In genomic region chr6:52881996-52882841, GRCh38 we compare ENCODE assay signal across 1 cellular context.
A peak's percentile ranks its signal among the peaks of the same experiment; 100 is the strongest.
TF ChIP-seq lines count a peak whose summit lies in the region.

No MANE protein-coding gene starts in this region.

TF ChIP-seq in K562, 482 proteins besides CTCF, POLR2A, EP300 and RAD21 (continued from another document and continues in another):
- 0 out of 2 replicates have a peak, but pooled peaks have one; percentile 38 for TF ChIP-seq RREB1 (CRISPR knock-in tag; IDR thresholded peaks at IDR 0.05)
- no peak for TF ChIP-seq ESRRA (IDR thresholded peaks at IDR 0.05; ENCODE audit: borderline replicate concordance, low read depth)
- peak; percentile 23; the same call in 1 of the 2 replicates for TF ChIP-seq DEAF1 (CRISPR knock-in tag; IDR thresholded peaks at IDR 0.05)
- no peak for TF ChIP-seq CHD4 (IDR thresholded peaks at IDR 0.05; ENCODE audit: insufficient read depth, insufficient replicate concordance, low read depth, low read length, poor library complexity, severe bottlenecking)
- TF ChIP-seq ZNF740 (CRISPR knock-in tag; IDR thresholded peaks at IDR 0.05): no peak
- no peak for TF ChIP-seq ZNF740 (tag; IDR thresholded peaks at IDR 0.05)
- no peak for TF ChIP-seq ZNF696 (CRISPR knock-in tag; conservative IDR thresholded peaks at IDR 0.05)
- TF ChIP-seq MAX (CRISPR knock-in tag; IDR thresholded peaks at IDR 0.05): no peak
- TF ChIP-seq NRF1 (conservative IDR thresholded peaks at IDR 0.05 in 1 of 2, IDR thresholded peaks at IDR 0.05 in 1 of 2): no peak; a peak in 1 of 4 replicates
- no peak for TF ChIP-seq MBD1 (CRISPR knock-in tag; IDR thresholded peaks at IDR 0.05)
- TF ChIP-seq RUNX1 (IDR thresholded peaks at IDR 0.05; ENCODE audit: low read depth): no peak
- no peak for TF ChIP-seq SAFB2 (IDR thresholded peaks at IDR 0.05; ENCODE audit: borderline replicate concordance, low read depth, low read length, severe bottlenecking)
- TF ChIP-seq SMARCB1 (IDR thresholded peaks at IDR 0.05; ENCODE audit: insufficient read length, low read depth): no peak
- TF ChIP-seq RFX5 (IDR thresholded peaks at IDR 0.05; ENCODE audit: low read depth, low read length): no peak
- no peak for TF ChIP-seq JUNB (CRISPR knock-in tag; conservative IDR thresholded peaks at IDR 0.05)
- no peak for TF ChIP-seq ZKSCAN3 (CRISPR knock-in tag; IDR thresholded peaks at IDR 0.05)
- 0 out of 2 replicates have a peak, but pooled peaks have one; percentile 40 for TF ChIP-seq ETV1 (tag; conservative IDR thresholded peaks at IDR 0.05; ENCODE audit: low read depth)
- TF ChIP-seq HNRNPLL (IDR thresholded peaks at IDR 0.05; ENCODE audit: low read depth, low read length, poor library complexity, severe bottlenecking): no peak
- TF ChIP-seq MEF2A (IDR thresholded peaks at IDR 0.05; ENCODE audit: control insufficient read depth, low read depth, low read length): no peak
- TF ChIP-seq ATF7 (IDR thresholded peaks at IDR 0.05): 0 out of 2 replicates have a peak, but pooled peaks have one; percentile 22
- TF ChIP-seq SMAD4 (CRISPR knock-in tag; conservative IDR thresholded peaks at IDR 0.05): 0 out of 2 replicates have a peak, but pooled peaks have one; percentile 30
- TF ChIP-seq ZNF280A (IDR thresholded peaks at IDR 0.05; ENCODE audit: low read depth, partially characterized antibody): no peak
- TF ChIP-seq TFE3 (CRISPR knock-in tag; IDR thresholded peaks at IDR 0.05): no peak
- no peak for TF ChIP-seq TBP (optimal IDR thresholded peaks at IDR 0.05; ENCODE audit: low read depth, low read length)
- TF ChIP-seq ZNF445 (CRISPR knock-in tag; IDR thresholded peaks at IDR 0.05; ENCODE audit: low read depth): no peak
- TF ChIP-seq ZKSCAN1 (IDR thresholded peaks at IDR 0.05; ENCODE audit: low read depth, low read length): peak; percentile 94
- no peak for TF ChIP-seq ARID1B (IDR thresholded peaks at IDR 0.05)
- no peak for TF ChIP-seq ZNF431 (CRISPR knock-in tag; IDR thresholded peaks at IDR 0.05)
- 0 out of 4 replicates have a peak, but pooled peaks of 1 of the 2 experiments have one; percentile 23 for TF ChIP-seq RCOR1 (IDR thresholded peaks at IDR 0.05; ENCODE audit: borderline replicate concordance in 1 of 2, low read depth in 2 of 2, low read length in 2 of 2)
- no peak for TF ChIP-seq ZNF449 (CRISPR knock-in tag; IDR thresholded peaks at IDR 0.05)
- no peak for TF ChIP-seq MEIS2 (IDR thresholded peaks at IDR 0.05; ENCODE audit: partially characterized antibody)
- no peak for TF ChIP-seq ZFPM2 (CRISPR knock-in tag; IDR thresholded peaks at IDR 0.05)
- TF ChIP-seq GABPA (tag; conservative IDR thresholded peaks at IDR 0.05; ENCODE audit: low read depth): no peak
- 0 out of 2 replicates have a peak, but pooled peaks have one; percentile 41 for TF ChIP-seq KLF16 (IDR thresholded peaks at IDR 0.05)
- 0 out of 2 replicates have a peak, but pooled peaks have one; percentile 21 for TF ChIP-seq ETV5 (CRISPR knock-in tag; IDR thresholded peaks at IDR 0.05; ENCODE audit: low read depth)
- TF ChIP-seq ZFP36 (IDR thresholded peaks at IDR 0.05; ENCODE audit: low read depth, low read length, partially characterized antibody): no peak
- TF ChIP-seq ELF1 (tag; IDR thresholded peaks at IDR 0.05): peak; percentile 45
- no peak for TF ChIP-seq NCOR1 (IDR thresholded peaks at IDR 0.05)
